9 cellular contexts compared by ENCODE assay signal in the genomic region with DNA sequence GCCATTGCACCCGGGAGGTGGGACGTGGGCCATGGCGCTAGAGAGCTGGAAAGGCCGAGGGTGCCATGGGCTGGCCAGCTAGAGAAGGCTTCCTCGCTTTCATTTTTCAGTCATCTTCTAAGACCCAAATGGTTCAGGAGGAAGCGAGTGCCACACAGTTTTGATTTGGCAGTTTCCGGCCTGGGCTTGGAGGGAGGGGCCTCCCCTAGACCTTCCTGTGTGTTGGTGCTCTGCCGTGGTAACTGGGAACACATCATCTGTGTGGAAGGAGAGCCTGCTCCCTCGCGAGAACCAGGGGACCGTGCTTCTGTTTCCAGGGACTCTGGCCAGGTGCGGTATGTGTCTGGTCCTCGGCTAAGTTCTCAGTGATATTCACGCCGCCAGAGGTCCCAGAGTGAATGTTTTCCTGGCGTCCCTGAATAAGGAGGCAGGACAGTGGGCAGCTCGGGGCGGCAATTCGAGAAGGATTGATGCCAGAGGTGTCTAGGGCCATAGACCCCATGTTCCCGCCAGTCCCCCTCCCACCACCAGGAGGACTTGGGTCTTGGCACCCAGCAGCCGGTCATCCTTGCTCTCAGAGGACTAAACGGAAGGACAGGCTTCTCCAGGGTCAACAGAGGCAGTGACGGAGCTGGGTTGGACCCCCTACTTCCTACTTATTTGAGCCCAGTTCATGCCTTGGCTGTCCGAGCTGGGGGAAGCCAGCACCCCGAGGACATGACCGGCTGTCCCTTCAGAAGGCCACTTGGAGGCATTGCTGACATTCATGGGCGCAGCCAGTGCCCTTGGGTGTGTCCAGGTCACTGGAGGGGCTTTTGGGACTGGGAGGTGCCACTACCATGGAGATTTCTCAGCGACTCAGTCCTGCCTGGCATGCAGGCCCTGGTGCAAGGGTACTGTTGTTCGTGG. TPM values are rescaled to one million over a fixed set of nuclear protein-coding genes. Genes with fewer than 3 reads are reported as not detected.
DNase-seq lines count a peak whose midpoint lies in the region; ATAC-seq and TF ChIP-seq lines count a peak whose summit lies in the region.
"Had no signal": no experiment of that assay in that cellular context is flagged by ENCODE, and none has a peak within 500 bp of the region (broad histone marks: within the 10 kb centered on the region; RNA-seq: fewer than 3 reads in every experiment).

No MANE protein-coding gene starts in this region.

- H3K9me3 Mint-ChIP-seq in naive B cell, result no peaks in the 10 kb centered on the region

- H3K27me3 ChIP-seq in right atrium auricular region (no peaks in the 10 kb centered on the region), aorta (ENCODE audit: control insufficient read depth in 1 of 2, insufficient read depth in 2 of 2, low read length in 1 of 2) (no peaks in the 10 kb centered on the region)

- H3K4me3 ChIP-seq in right atrium auricular region (no peak overlapping the region), aorta (ENCODE audit: low read length in 2 of 2) (no peak overlapping the region)
- H3K4me3 ChIP-seq: gastrocnemius medialis had no signal

- intact Hi-C loops in Right ventricle myocardium inferior (cut with DNase I), result loop anchor here (5.0 kb wide), 1 partner anchor 212 kb away; a partner anchor contains a TSS
- intact Hi-C loops in aorta (cut with DNase I), result loop anchor here in 1 of 2 donors (10.0 kb wide), 1 partner anchor 210 kb away; a partner anchor contains a TSS

- 86 to 88% methylated on average over 29 of the region's 29 CpGs for WGBS in aorta, 2 donors

- no peak for TF ChIP-seq CTCF in right atrium auricular region (IDR thresholded peaks at IDR 0.05)

- H3K27ac Mint-ChIP-seq in naive B cell, result peak overlapping the region; percentile 67 to 96 (median 92)

- peaks cover 42 to 51% (median 48%) of the 10 kb centered on the region in 3 donors for H3K4me1 Mint-ChIP-seq in naive B cell

- H3K27me3 Mint-ChIP-seq in naive B cell, result no peaks in the 10 kb centered on the region

- peak overlapping the region; percentile 83 to 99 (median 96) for H3K4me3 Mint-ChIP-seq in naive B cell

- DNase-seq in Right ventricle myocardium inferior (ENCODE audit: missing footprints) (peak; percentile 63), right atrium auricular region (ENCODE audit: low spot score) (no peak), naive B cell (peak; percentile 49), aorta (peak; percentile 56 to 65), A172 (ENCODE audit: low spot score) (no peak)
- peak; percentile 27 for DNase-seq in activated T-helper 9 cell treated with anti-CD3 and anti-CD28 coated beads, Interleukin-2, amount 50 U/mL, for 16 hours (ENCODE audit: low read depth)

- H3K27ac ChIP-seq in right atrium auricular region, result no peak overlapping the region
- no peak overlapping the region for H3K27ac ChIP-seq in aorta (ENCODE audit: low read depth in 1 of 2, low read length in 2 of 2)
- H3K27ac ChIP-seq: gastrocnemius medialis had no signal

- H3K4me1 ChIP-seq in right atrium auricular region (peaks cover 0 to 30% of the 10 kb centered on the region in 2 donors), aorta (ENCODE audit: control insufficient read depth in 1 of 2, insufficient read depth in 2 of 2, low read length in 2 of 2) (no peaks in the 10 kb centered on the region)

- no peaks in the 10 kb centered on the region for H3K36me3 Mint-ChIP-seq in naive B cell

- no peaks in the 10 kb centered on the region for H3K9me3 ChIP-seq in right atrium auricular region
- no peaks in the 10 kb centered on the region for H3K9me3 ChIP-seq in aorta (ENCODE audit: control insufficient read depth, low read length)
- H3K9me3 ChIP-seq: gastrocnemius medialis had no signal

- H3K36me3 ChIP-seq in right atrium auricular region (no peaks in the 10 kb centered on the region), aorta (ENCODE audit: control insufficient read depth in 1 of 2, insufficient read depth in 2 of 2, low read length in 1 of 2) (no peaks in the 10 kb centered on the region)
- H3K36me3 ChIP-seq: gastrocnemius medialis had no signal

- ATAC-seq in Right ventricle myocardium inferior (no peak), naive B cell (ENCODE audit: low read depth in 2 of 2) (peak in 1 of 2 donors; percentile 10), aorta (ENCODE audit: low FRiP score) (no peak), HG02885 (IDR thresholded peaks at IDR 0.05; ENCODE audit: poor library complexity, unreplicated experiment) (no peak), HG03469 (IDR thresholded peaks at IDR 0.05; ENCODE audit: unreplicated experiment) (no peak)
- ATAC-seq: gastrocnemius medialis had no signal

RNA-seq across cellular contexts. Expression of a gene that starts 2.7 kb away (rescaled TPM):
- total RNA-seq in Right ventricle myocardium inferior, result 4.8 TPM
- total RNA-seq in right atrium auricular region, result 1 to 10 TPM; 3.0 to 4.3 TPM
- polyA plus RNA-seq in naive B cell (ENCODE audit: low read depth in 6 of 6), result 1 to 10 TPM in 2 of 6 donors, under 1 TPM in 3, not detected in 1; 0.51 to 1.1 (median 0.68) TPM
- 10 to 100 TPM in 1 of 2 donors, 1 to 10 TPM in 1; 7.8 to 15.1 TPM for total RNA-seq in aorta
- 1 to 10 TPM; 2.4 to 4.8 TPM for polyA plus RNA-seq in aorta
- 1.9 and 3.5 TPM in 2 replicates for total RNA-seq in A172 (2014; rRNA removed; shearing (Covaris generic))

RNA-seq across cellular contexts. Expression of a gene that starts 50.7 kb away (rescaled TPM):
- total RNA-seq in Right ventricle myocardium inferior, result 21.0 TPM
- 10 to 100 TPM in 1 of 2 donors, 1 to 10 TPM in 1; 9.3 to 14.3 TPM for total RNA-seq in right atrium auricular region
- polyA plus RNA-seq in naive B cell (ENCODE audit: low read depth in 6 of 6), result 10 to 100 TPM; 10.2 to 16.8 (median 13.9) TPM
- 10 to 100 TPM; 17.1 to 36.2 TPM for total RNA-seq in aorta
- 1 to 10 TPM; 5.5 to 6.6 TPM for polyA plus RNA-seq in aorta
- 4.7 and 14.4 TPM in 2 replicates for total RNA-seq in A172 (2014; rRNA removed; shearing (Covaris generic))

Comparison
In these comparisons a context has a peak if more than half of its experiments do, and no peak if none do; other contexts are left out.
1. DNase-seq: peak in Right ventricle myocardium inferior (single experiment), activated T-helper 9 cell treated with anti-CD3 and anti-CD28 coated beads, Interleukin-2, amount 50 U/mL, for 16 hours (single experiment), naive B cell (single experiment) and aorta (2 of 2); none in right atrium auricular region (single experiment) and A172 (single experiment).